ENCODE assay signal across 1 cellular context in genomic region chr2:40361478-40361877, GRCh38.
TF ChIP-seq lines count a peak whose summit lies in the region.

No MANE protein-coding gene starts in this region.

TF ChIP-seq in IMR-90, 13 proteins besides CTCF, POLR2A, EP300 and RAD21 (continued from another document):
- no peak for TF ChIP-seq MXI1 (IDR thresholded peaks at IDR 0.05; ENCODE audit: borderline replicate concordance, low read depth, low read length)
- no peak for TF ChIP-seq ELK1 (IDR thresholded peaks at IDR 0.05; ENCODE audit: borderline replicate concordance, low read depth, low read length)
- TF ChIP-seq RCOR1 (IDR thresholded peaks at IDR 0.05; ENCODE audit: insufficient replicate concordance, low read length): no peak
- no peak for TF ChIP-seq RFX5 (IDR thresholded peaks at IDR 0.05; ENCODE audit: low read depth, low read length)
- no peak for TF ChIP-seq USF2 (IDR thresholded peaks at IDR 0.05; ENCODE audit: low read depth, low read length)
